9 cellular contexts compared by ENCODE assay signal in the genomic region with DNA sequence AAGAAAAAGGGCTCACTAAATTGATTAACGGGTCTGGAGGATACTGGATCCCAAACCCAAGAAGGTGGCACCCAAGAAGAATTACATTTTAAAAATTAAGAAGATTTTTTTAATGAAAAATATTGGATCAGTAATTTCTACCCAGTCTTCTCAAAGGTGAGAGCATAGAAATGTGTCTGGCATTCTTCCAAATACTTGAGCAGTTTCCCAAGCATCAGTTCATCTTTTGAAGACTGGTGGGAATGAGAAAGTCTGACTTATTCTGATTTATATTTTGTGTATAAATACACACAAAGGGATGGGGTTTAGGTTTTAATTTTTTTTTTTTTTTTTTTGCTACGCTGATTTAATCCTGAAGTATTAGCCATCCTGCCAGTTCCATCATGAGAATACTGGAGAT. TPM values are rescaled to one million over a fixed set of nuclear protein-coding genes. Genes with fewer than 3 reads are reported as not detected.
DNase-seq lines count a peak whose midpoint lies in the region; ATAC-seq and TF ChIP-seq lines count a peak whose summit lies in the region.
"Had no signal": no experiment of that assay in that cellular context is flagged by ENCODE, and none has a peak within 500 bp of the region (broad histone marks: within the 10 kb centered on the region; RNA-seq: fewer than 3 reads in every experiment).

No MANE protein-coding gene starts in this region.

- TF ChIP-seq EP300 in transverse colon (IDR thresholded peaks at IDR 0.05; ENCODE audit: low read depth), result no peak

- H3K9ac ChIP-seq in iPS-20b (ENCODE audit: low read depth, low read length), result peak overlapping the region; percentile 99; the same call in 1 of the 2 replicates

- peaks cover 47% of the 10 kb centered on the region for H3K36me3 Mint-ChIP-seq in activated T-helper 1 cell treated with anti-CD3 and anti-CD28 coated beads, Interleukin-12 subunit alpha, Interleukin-12 subunit beta, Interleukin-2, Interleukin-4 antibody, amounts not matched to agents 30 ng/mL and 10 ng/mL and 1 ng/mL, durations not matched to agents 14 hours and 24 hours and 36 hours (ENCODE audit: low read depth)

- no peak overlapping the region for H3K27ac Mint-ChIP-seq in activated T-helper 1 cell treated with anti-CD3 and anti-CD28 coated beads, Interleukin-12 subunit alpha, Interleukin-12 subunit beta, Interleukin-2, Interleukin-4 antibody, amounts not matched to agents 30 ng/mL and 10 ng/mL and 1 ng/mL, durations not matched to agents 14 hours and 24 hours and 36 hours

- H3K4me1 ChIP-seq in cardiac muscle cell (ENCODE audit: low read depth) (peaks cover 26% of the 10 kb centered on the region), iPS-20b (ENCODE audit: insufficient read depth, low read length) (peaks cover 14% of the 10 kb centered on the region), transverse colon (peaks cover 16 to 48% (median 39%) of the 10 kb centered on the region in 4 donors)

- no peaks in the 10 kb centered on the region for H3K27me3 Mint-ChIP-seq in activated T-helper 1 cell treated with anti-CD3 and anti-CD28 coated beads, Interleukin-12 subunit alpha, Interleukin-12 subunit beta, Interleukin-2, Interleukin-4 antibody, amounts not matched to agents 30 ng/mL and 10 ng/mL and 1 ng/mL, durations not matched to agents 14 hours and 24 hours and 36 hours (ENCODE audit: insufficient read depth)

- intact Hi-C loops in Right ventricle myocardium inferior (cut with DNase I) (no loop called here), transverse colon (cut with DNase I; ENCODE audit: low total_unique reads) (loop anchor here (5.0 kb wide), 1 partner anchor 170 kb away; no protein-coding TSS in a partner anchor)
- intact Hi-C loops in activated T-helper 1 cell treated with anti-CD3 and anti-CD28 coated beads, Interleukin-12 subunit alpha, Interleukin-12 subunit beta, Interleukin-2, Interleukin-4 antibody, amounts not matched to agents 30 ng/mL and 10 ng/mL and 1 ng/mL, durations not matched to agents 14 hours and 24 hours and 36 hours (cut with micrococcal nuclease), result no loop called here

- WGBS in transverse colon (ENCODE audit: low coverage in 1 of 2), 2 donors, result 29 to 51% methylated on average over 2 of the region's 2 CpGs

- TF ChIP-seq POLR2A in transverse colon (IDR thresholded peaks at IDR 0.05), result no peak

- peak overlapping the region; percentile 95 for H3K4me3 ChIP-seq in cardiac muscle cell
- H3K4me3 ChIP-seq in iPS-20b (ENCODE audit: low read length), result peak overlapping the region; percentile 96
- H3K4me3 ChIP-seq in transverse colon, result peak overlapping the region in 3 of 4 donors; percentile 88 to 95 (median 93)

- H3K9me3 Mint-ChIP-seq in activated T-helper 1 cell treated with anti-CD3 and anti-CD28 coated beads, Interleukin-12 subunit alpha, Interleukin-12 subunit beta, Interleukin-2, Interleukin-4 antibody, amounts not matched to agents 30 ng/mL and 10 ng/mL and 1 ng/mL, durations not matched to agents 14 hours and 24 hours and 36 hours, result no peaks in the 10 kb centered on the region

- ATAC-seq in Right ventricle myocardium inferior, result no peak
- no peak for ATAC-seq in GM19351 (IDR thresholded peaks at IDR 0.05; ENCODE audit: unreplicated experiment)

- in situ Hi-C loops in transverse colon (cut with MboI; ENCODE audit: low pct_ligation_motif_present in 1 of 4, low pct_unique_long_range_greater_than_20kb in 1 of 4, low sequenced_read_pairs in 3 of 4), result no loop called here

- DNase-seq in cardiac muscle cell (ENCODE audit: low read depth in 1 of 2, low spot score in 1 of 2) (peak in 1 of 2 donors; percentile 40), Right ventricle myocardium inferior (ENCODE audit: missing footprints) (no peak), transverse colon (no peak), T-helper 9 cell (no peak), NCI-H526 treated with DMSO at 0.1 percent for 48 hours (lab: John Stamatoyannopoulos, UW) (no peak)
- no peak for DNase-seq in activated T-helper 1 cell treated with anti-CD3 and anti-CD28 coated beads, Interleukin-12 subunit alpha, Interleukin-12 subunit beta, Interleukin-2, Interleukin-4 antibody, amounts not matched to agents 30 ng/mL and 10 ng/mL and 1 ng/mL, durations not matched to agents 14 hours and 24 hours and 36 hours (ENCODE audit: low spot score)
- DNase-seq: NCI-H146 had no signal

- no peak for TF ChIP-seq CTCF in cardiac muscle cell (IDR thresholded peaks at IDR 0.05; ENCODE audit: low read depth, low read length)
- TF ChIP-seq CTCF in transverse colon (IDR thresholded peaks at IDR 0.05), result no peak

- H3K36me3 ChIP-seq in cardiac muscle cell (peaks cover 3% of the 10 kb centered on the region), iPS-20b (ENCODE audit: insufficient read depth, low read depth, low read length) (peaks cover 63% of the 10 kb centered on the region), transverse colon (peaks cover 0 to 5% (median 0%) of the 10 kb centered on the region in 4 donors)

- H3K9me3 ChIP-seq in cardiac muscle cell (ENCODE audit: low read depth) (no peaks in the 10 kb centered on the region), iPS-20b (ENCODE audit: insufficient read depth, low read depth, low read length) (no peaks in the 10 kb centered on the region), transverse colon (no peaks in the 10 kb centered on the region)

- H3K4me1 Mint-ChIP-seq in activated T-helper 1 cell treated with anti-CD3 and anti-CD28 coated beads, Interleukin-12 subunit alpha, Interleukin-12 subunit beta, Interleukin-2, Interleukin-4 antibody, amounts not matched to agents 30 ng/mL and 10 ng/mL and 1 ng/mL, durations not matched to agents 14 hours and 24 hours and 36 hours (ENCODE audit: low read depth), result peaks cover 48% of the 10 kb centered on the region

- peak overlapping the region; percentile 99 for H3K4me3 Mint-ChIP-seq in activated T-helper 1 cell treated with anti-CD3 and anti-CD28 coated beads, Interleukin-12 subunit alpha, Interleukin-12 subunit beta, Interleukin-2, Interleukin-4 antibody, amounts not matched to agents 30 ng/mL and 10 ng/mL and 1 ng/mL, durations not matched to agents 14 hours and 24 hours and 36 hours

- peak overlapping the region; percentile 99 for H3K27ac ChIP-seq in cardiac muscle cell
- no peak overlapping the region for H3K27ac ChIP-seq in iPS-20b (ENCODE audit: low read length)
- H3K27ac ChIP-seq in transverse colon, result peak overlapping the region in 3 of 4 donors; percentile 99 to 100 (median 99)

- no peaks in the 10 kb centered on the region for H3K27me3 ChIP-seq in cardiac muscle cell
- H3K27me3 ChIP-seq in iPS-20b (ENCODE audit: insufficient read depth, low read length), result no peaks in the 10 kb centered on the region
- H3K27me3 ChIP-seq in transverse colon, result no peaks in the 10 kb centered on the region

RNA-seq across cellular contexts. Expression of a gene that starts 3.3 kb away (rescaled TPM):
- total RNA-seq in cardiac muscle cell (12.3 and 15.9 TPM in 2 replicates), Right ventricle myocardium inferior (13.0 TPM), transverse colon (10 to 100 TPM in 3 of 4 donors, 1 to 10 TPM in 1; 4.1 to 18.8 (median 14.3) TPM)
- polyA plus RNA-seq in cardiac muscle cell, result 27.2 and 34.9 TPM in 2 replicates
- total RNA-seq in activated T-helper 1 cell treated with anti-CD3 and anti-CD28 coated beads, Interleukin-12 subunit alpha, Interleukin-12 subunit beta, Interleukin-2, Interleukin-4 antibody, amounts not matched to agents 30 ng/mL and 10 ng/mL and 1 ng/mL, durations not matched to agents 14 hours and 24 hours and 36 hours, result 32.1 and 33.6 TPM in 2 replicates

RNA-seq across cellular contexts. Expression of a gene that starts 3.5 kb away (rescaled TPM):
- total RNA-seq in cardiac muscle cell (95.4 and 144 TPM in 2 replicates), Right ventricle myocardium inferior (45.0 TPM), transverse colon (100 to 1,000 TPM in 2 of 4 donors, 10 to 100 TPM in 2; 91.9 to 160 (median 122) TPM)
- 105 and 173 TPM in 2 replicates for polyA plus RNA-seq in cardiac muscle cell
- 238 and 248 TPM in 2 replicates for total RNA-seq in activated T-helper 1 cell treated with anti-CD3 and anti-CD28 coated beads, Interleukin-12 subunit alpha, Interleukin-12 subunit beta, Interleukin-2, Interleukin-4 antibody, amounts not matched to agents 30 ng/mL and 10 ng/mL and 1 ng/mL, durations not matched to agents 14 hours and 24 hours and 36 hours
